In the genomic region with DNA sequence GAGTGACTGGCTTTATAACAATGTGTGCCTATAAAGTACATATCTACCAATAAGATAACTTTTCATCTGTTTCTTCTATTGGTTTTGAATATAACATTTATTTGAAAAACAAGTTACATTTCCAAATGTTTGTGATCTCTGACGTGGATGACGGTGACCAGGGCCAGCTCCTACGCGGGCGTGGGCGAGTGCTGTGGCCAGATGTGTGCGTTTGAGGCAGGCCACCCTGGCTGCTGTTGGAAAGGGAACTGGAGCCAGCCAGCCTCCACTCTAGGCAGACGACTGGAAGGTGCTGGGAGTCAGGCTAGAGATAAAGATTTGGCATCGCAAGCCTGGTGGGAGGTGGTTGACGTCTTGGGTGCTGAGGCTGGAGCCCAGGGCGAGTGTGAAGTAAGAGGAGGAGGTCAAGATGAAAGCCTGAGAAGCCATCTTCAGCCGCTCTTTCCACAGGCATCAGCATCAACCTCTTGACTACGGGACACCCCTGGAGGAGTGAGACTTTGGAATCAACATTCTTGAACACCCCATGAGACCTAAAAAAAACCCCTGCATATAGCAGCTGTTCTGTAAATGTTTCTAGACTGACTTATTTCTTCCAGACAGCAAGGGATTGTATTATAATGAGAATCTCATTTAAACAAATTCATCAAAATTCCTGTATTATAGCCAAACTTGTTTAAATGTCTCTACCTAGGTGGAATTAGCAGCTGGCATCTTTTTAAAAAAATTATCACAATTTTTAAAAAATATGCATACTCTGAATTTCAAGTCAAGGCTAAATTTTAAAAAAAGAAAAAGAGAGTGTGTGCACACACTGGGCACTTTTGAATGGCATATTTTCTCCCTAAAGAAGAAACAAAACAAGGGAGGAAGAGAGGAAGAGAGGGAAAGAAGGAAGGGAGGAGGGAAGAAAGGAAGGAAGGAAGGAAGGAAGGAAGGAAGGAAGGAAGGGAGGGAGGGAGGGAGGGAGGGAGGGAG, we compare ENCODE assay signal across 2 cellular contexts.
TF ChIP-seq lines count a peak whose summit lies in the region.

No MANE protein-coding gene starts in this region.

TF ChIP-seq in IMR-90, 13 proteins besides CTCF, POLR2A, EP300 and RAD21:
- TF ChIP-seq RFX5 (IDR thresholded peaks at IDR 0.05; ENCODE audit: low read depth, low read length) (no peak), FOS (IDR thresholded peaks at IDR 0.05; ENCODE audit: low read depth, low read length) (no peak), RCOR1 (IDR thresholded peaks at IDR 0.05; ENCODE audit: insufficient replicate concordance, low read length) (no peak), ELK1 (IDR thresholded peaks at IDR 0.05; ENCODE audit: borderline replicate concordance, low read depth, low read length) (no peak), BHLHE40 (IDR thresholded peaks at IDR 0.05; ENCODE audit: low read depth, low read length) (no peak), CEBPB (IDR thresholded peaks at IDR 0.05; ENCODE audit: low read depth, low read length) (no peak), MAZ (IDR thresholded peaks at IDR 0.05; ENCODE audit: borderline replicate concordance, low read depth, low read length) (no peak), NFE2L2 (IDR thresholded peaks at IDR 0.05; ENCODE audit: low read depth, low read length) (no peak), MAFK (IDR thresholded peaks at IDR 0.05; ENCODE audit: low read depth, low read length) (no peak), MXI1 (IDR thresholded peaks at IDR 0.05; ENCODE audit: borderline replicate concordance, low read depth, low read length) (no peak), SMC3 (IDR thresholded peaks at IDR 0.05; ENCODE audit: low read depth, low read length) (no peak), CHD1 (IDR thresholded peaks at IDR 0.05; ENCODE audit: low read depth, low read length) (no peak)
- TF ChIP-seq, protein P1, sequence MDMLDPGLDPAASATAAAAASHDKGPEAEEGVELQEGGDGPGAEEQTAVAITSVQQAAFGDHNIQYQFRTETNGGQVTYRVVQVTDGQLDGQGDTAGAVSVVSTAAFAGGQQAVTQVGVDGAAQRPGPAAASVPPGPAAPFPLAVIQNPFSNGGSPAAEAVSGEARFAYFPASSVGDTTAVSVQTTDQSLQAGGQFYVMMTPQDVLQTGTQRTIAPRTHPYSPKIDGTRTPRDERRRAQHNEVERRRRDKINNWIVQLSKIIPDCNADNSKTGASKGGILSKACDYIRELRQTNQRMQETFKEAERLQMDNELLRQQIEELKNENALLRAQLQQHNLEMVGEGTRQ (IDR thresholded peaks at IDR 0.05; ENCODE audit: low read depth, low read length), result no peak

TF ChIP-seq in H1, 55 proteins besides CTCF, POLR2A, EP300 and RAD21:
- TF ChIP-seq JUN (IDR thresholded peaks at IDR 0.05; ENCODE audit: low read depth, low read length), result no peak
- no peak for TF ChIP-seq GABPA (IDR thresholded peaks at IDR 0.05; ENCODE audit: borderline replicate concordance, insufficient read depth, low read length)
- TF ChIP-seq RNF2 (IDR thresholded peaks at IDR 0.05; ENCODE audit: borderline replicate concordance, low read depth, low read length, missing control alignments, poor library complexity, severe bottlenecking), result no peak
- no peak for TF ChIP-seq NANOG (IDR thresholded peaks at IDR 0.05; ENCODE audit: insufficient read depth, low read depth, low read length, poor library complexity, severe bottlenecking)
- TF ChIP-seq SIN3A (conservative IDR thresholded peaks at IDR 0.05 in 1 of 2, IDR thresholded peaks at IDR 0.05 in 1 of 2; ENCODE audit: low read depth in 1 of 2, low read length in 2 of 2), result no peak
- no peak for TF ChIP-seq BRCA1 (IDR thresholded peaks at IDR 0.05; ENCODE audit: low read depth, low read length)
- TF ChIP-seq EGR1 (IDR thresholded peaks at IDR 0.05; ENCODE audit: borderline replicate concordance, low read depth, low read length), result no peak
- no peak for TF ChIP-seq CHD7 (IDR thresholded peaks at IDR 0.05; ENCODE audit: insufficient replicate concordance, low read length)
- TF ChIP-seq SP1 (IDR thresholded peaks at IDR 0.05; ENCODE audit: low read depth, low read length), result no peak
- no peak for TF ChIP-seq RXRA (IDR thresholded peaks at IDR 0.05; ENCODE audit: insufficient read depth, low read depth, low read length)
- no peak for TF ChIP-seq SIRT6 (IDR thresholded peaks at IDR 0.05; ENCODE audit: low read length)
- TF ChIP-seq CEBPB (IDR thresholded peaks at IDR 0.05; ENCODE audit: low read depth, low read length), result no peak
- no peak for TF ChIP-seq CTBP2 (IDR thresholded peaks at IDR 0.05; ENCODE audit: borderline replicate concordance, insufficient read depth, insufficient read length, low read length)
- no peak for TF ChIP-seq SRF (IDR thresholded peaks at IDR 0.05; ENCODE audit: low read depth, low read length)
- TF ChIP-seq NRF1 (IDR thresholded peaks at IDR 0.05; ENCODE audit: low read depth, low read length), result no peak
